In the genomic region with DNA sequence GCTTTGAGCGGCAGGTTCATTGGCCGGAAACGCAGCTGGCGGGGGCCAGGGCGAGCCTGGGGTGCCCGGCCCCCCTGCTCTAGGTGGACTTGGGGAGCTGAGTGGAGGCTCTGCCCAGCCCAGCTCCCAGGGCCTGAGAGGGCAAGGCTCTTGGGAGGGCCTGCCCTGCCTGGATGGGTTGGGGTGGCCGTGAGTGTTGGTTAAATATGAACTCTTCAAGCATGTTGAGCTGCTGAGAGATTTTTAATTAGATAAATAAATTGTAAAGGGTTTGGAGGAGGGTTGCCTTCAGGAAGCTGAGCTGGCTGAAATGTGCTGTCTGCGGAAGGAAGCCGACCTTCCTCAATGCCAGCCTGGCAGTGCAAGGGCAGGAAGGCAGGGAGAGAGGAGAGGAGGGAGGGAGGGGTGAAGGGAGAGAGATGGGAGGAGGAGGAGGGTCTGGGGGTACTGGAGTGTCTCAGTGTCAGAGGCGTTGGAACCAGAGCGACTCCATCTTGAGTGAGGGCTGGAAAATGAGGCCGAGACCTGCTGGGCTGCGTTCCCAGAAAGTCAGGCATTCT, we compare ENCODE assay signal across 8 cellular contexts. TPM values are rescaled to one million over a fixed set of nuclear protein-coding genes. Genes with fewer than 3 reads are reported as not detected.
A peak's percentile ranks its signal among the peaks of the same experiment; 100 is the strongest.
DNase-seq lines count a peak whose midpoint lies in the region; ATAC-seq and TF ChIP-seq lines count a peak whose summit lies in the region.

No MANE protein-coding gene starts in this region.

- H2BK120ac ChIP-seq in H9 (ENCODE audit: low read depth, low read length, poor library complexity, severe bottlenecking), result no peak overlapping the region

- H3K4me3 ChIP-seq in AG04450 (ENCODE audit: low read depth, low read length) (peak overlapping the region; percentile 54), Loucy (ENCODE audit: low read length, poor library complexity, severe bottlenecking) (peak overlapping the region; percentile 45), duodenal mucosa (ENCODE audit: low read depth in 1 of 2, low read length in 2 of 2) (peak overlapping the region in 1 of 2 donors; percentile 54)

- H3K27me3 ChIP-seq in AG04450 (ENCODE audit: control insufficient read depth, insufficient read depth, low read length), result peaks cover 28% of the 10 kb centered on the region
- no peaks in the 10 kb centered on the region for H3K27me3 ChIP-seq in Loucy (ENCODE audit: insufficient read depth, low read length, poor library complexity, severe bottlenecking)
- H3K27me3 ChIP-seq in duodenal mucosa (ENCODE audit: control insufficient read depth in 1 of 2, insufficient read depth in 2 of 2, low read length in 2 of 2), result peaks cover 22 to 37% of the 10 kb centered on the region in 2 donors
- H3K27me3 ChIP-seq in H9 (ENCODE audit: insufficient read depth, low read length), result no peaks in the 10 kb centered on the region

- no peak overlapping the region for H2AFZ ChIP-seq in Loucy (ENCODE audit: low read length)
- H2AFZ ChIP-seq in H9 (ENCODE audit: low read length), result no peak overlapping the region

- H3K14ac ChIP-seq in H9 (ENCODE audit: insufficient read depth, low read length), result no peak overlapping the region; the same call in 1 of the 2 replicates

- no peak overlapping the region for H4K5ac ChIP-seq in H9 (ENCODE audit: insufficient read length, low read depth, low read length)

- H3K9me3 Mint-ChIP-seq in natural killer cell, result no peaks in the 10 kb centered on the region
- no peaks in the 10 kb centered on the region for H3K9me3 Mint-ChIP-seq in H9

- H2AK5ac ChIP-seq in H9 (ENCODE audit: insufficient read length, low read length), result no peak overlapping the region

- DNase-seq in AG04450 (ENCODE audit: low read depth, low spot score), result no peak
- no peak for DNase-seq in natural killer cell
- no peak for DNase-seq in CD1c-positive myeloid dendritic cell (ENCODE audit: extremely low spot score)
- DNase-seq in H9, result no peak

- peaks cover 0 to 10% of the 10 kb centered on the region in 2 donors for H3K4me1 Mint-ChIP-seq in natural killer cell
- H3K4me1 Mint-ChIP-seq in H9, result peaks cover 18 to 30% of the 10 kb centered on the region in 2 experiments

- no peak overlapping the region for H2BK12ac ChIP-seq in H9 (ENCODE audit: insufficient read length, low read depth, low read length)

- TF ChIP-seq CTCF in AG04450 (IDR thresholded peaks at IDR 0.05; ENCODE audit: low read depth, low read length) (no peak), Loucy (conservative IDR thresholded peaks at IDR 0.05; ENCODE audit: low read length) (no peak), natural killer cell (IDR thresholded peaks at IDR 0.05) (no peak), H9 (conservative IDR thresholded peaks at IDR 0.05) (no peak)

- H3K27ac Mint-ChIP-seq in natural killer cell (no peak overlapping the region), H9 (no peak overlapping the region)

- H2BK15ac ChIP-seq in H9 (ENCODE audit: low read depth, low read length), result no peak overlapping the region

- no peaks in the 10 kb centered on the region for H3K4me1 ChIP-seq in Loucy (ENCODE audit: insufficient read depth, low read length, poor library complexity, severe bottlenecking)
- peaks cover 11 to 17% of the 10 kb centered on the region in 2 donors for H3K4me1 ChIP-seq in duodenal mucosa (ENCODE audit: control insufficient read depth in 1 of 2, insufficient read depth in 2 of 2, low read length in 2 of 2)
- no peaks in the 10 kb centered on the region for H3K4me1 ChIP-seq in H9 (ENCODE audit: insufficient read depth, low read length)

- no peaks in the 10 kb centered on the region for H3K9me2 ChIP-seq in Loucy (replicated peaks; ENCODE audit: low read depth, low read length)

- ATAC-seq in natural killer cell (peak in 1 of 3 donors; percentile 43), HG03342 (IDR thresholded peaks at IDR 0.05; ENCODE audit: unreplicated experiment) (no peak), HG03520 (IDR thresholded peaks at IDR 0.05; ENCODE audit: unreplicated experiment) (no peak)

- no peak overlapping the region for H4K91ac ChIP-seq in H9 (ENCODE audit: insufficient read length, low read depth, low read length)

- no peak overlapping the region for H2BK5ac ChIP-seq in H9 (ENCODE audit: insufficient read length, low read length)

- H3K36me3 ChIP-seq in Loucy (ENCODE audit: insufficient read depth, low read length) (no peaks in the 10 kb centered on the region), duodenal mucosa (ENCODE audit: control insufficient read depth in 1 of 2, insufficient read depth in 2 of 2, low read length in 2 of 2) (no peaks in the 10 kb centered on the region)

- no peaks in the 10 kb centered on the region for H3K79me2 ChIP-seq in Loucy (ENCODE audit: insufficient read depth, low read length)
- no peaks in the 10 kb centered on the region for H3K79me2 ChIP-seq in H9 (ENCODE audit: insufficient read depth, low read length)

- H3K36me3 Mint-ChIP-seq in natural killer cell (no peaks in the 10 kb centered on the region), H9 (ENCODE audit: insufficient read depth in 1 of 3, low read depth in 3 of 3) (no peaks in the 10 kb centered on the region; a peak in 1 of 7 replicates)

- peaks cover 4% of the 10 kb centered on the region for H3K9me3 ChIP-seq in AG04450 (ENCODE audit: control insufficient read depth, insufficient read depth, low read length)
- H3K9me3 ChIP-seq in Loucy (ENCODE audit: insufficient read depth, low read depth, low read length), result no peaks in the 10 kb centered on the region
- no peaks in the 10 kb centered on the region for H3K9me3 ChIP-seq in duodenal mucosa (ENCODE audit: control insufficient read depth in 1 of 2, low read length in 2 of 2)
- H3K9me3 ChIP-seq in H9 (ENCODE audit: control insufficient read depth, low read depth, low read length), result no peaks in the 10 kb centered on the region

- H3F3A ChIP-seq in Loucy (ENCODE audit: low read depth), result no peaks in the 10 kb centered on the region

- POLR2A ChIA-PET in AG04450 (lab: Yijun Ruan, JAX), result interaction anchor here (1.1 to 1.5 kb wide), 2 partner anchors 40 to 51 kb away, joined by 3 read pairs; a partner anchor contains a TSS

- CTCF ChIA-PET in AG04450 (lab: Charles Lee), result no interaction called here

- no peak overlapping the region for H2BK20ac ChIP-seq in H9 (ENCODE audit: low read depth, low read length, poor library complexity, severe bottlenecking)

- H3K23me2 ChIP-seq in H9 (ENCODE audit: insufficient read length, low read depth, low read length, poor library complexity, severe bottlenecking), result no peaks in the 10 kb centered on the region

- no peaks in the 10 kb centered on the region for H3K79me1 ChIP-seq in H9 (ENCODE audit: insufficient read depth, low read depth, low read length, poor library complexity, severe bottlenecking)

- H3K23ac ChIP-seq in H9 (ENCODE audit: insufficient read length, low read depth, low read length), result no peak overlapping the region

- no peak overlapping the region for H4K8ac ChIP-seq in H9 (replicated peaks; ENCODE audit: insufficient read length, low read depth, low read length)

- intact Hi-C loops in natural killer cell (cut with micrococcal nuclease), result no loop called here

- H3T11ph ChIP-seq in H9 (ENCODE audit: low read length), result no peak overlapping the region

- H3K27ac ChIP-seq in AG04450 (ENCODE audit: low read depth, low read length) (no peak overlapping the region), duodenal mucosa (ENCODE audit: low read depth, low read length) (peak overlapping the region; percentile 18), H9 (ENCODE audit: insufficient read length, low read depth, low read length) (no peak overlapping the region)

- no peak overlapping the region for H3K18ac ChIP-seq in H9 (ENCODE audit: insufficient read length, low read depth, low read length)

- no peak overlapping the region for H3K4ac ChIP-seq in H9 (ENCODE audit: low read depth, low read length)

- H3K56ac ChIP-seq in H9 (ENCODE audit: insufficient read length, low read depth, low read length), result no peak overlapping the region

- no peak overlapping the region for H3K9ac ChIP-seq in Loucy (ENCODE audit: low read depth, low read length, poor library complexity, severe bottlenecking)
- no peak overlapping the region for H3K9ac ChIP-seq in duodenal mucosa (ENCODE audit: low read depth in 1 of 2, low read length in 2 of 2)
- no peak overlapping the region for H3K9ac ChIP-seq in H9 (ENCODE audit: extremely low read depth, insufficient read length, low read length)

- WGBS in H9 (ENCODE audit: extremely low coverage, insufficient read length, low lambda C conversion rate), result no CpG with 5 or more reads among the region's 13 CpGs

- H3K27me3 Mint-ChIP-seq in natural killer cell (ENCODE audit: low read depth in 2 of 2) (peaks cover 17 to 37% of the 10 kb centered on the region in 2 donors), H9 (ENCODE audit: low read depth) (peaks cover 1% of the 10 kb centered on the region)

- H4K20me1 ChIP-seq in Loucy (ENCODE audit: insufficient read depth, low read length, poor library complexity, severe bottlenecking), result no peaks in the 10 kb centered on the region
- no peaks in the 10 kb centered on the region for H4K20me1 ChIP-seq in H9 (ENCODE audit: control insufficient read depth, insufficient read depth, insufficient read length)

- peak overlapping the region; percentile 33 for H3K4me2 ChIP-seq in Loucy (ENCODE audit: low read depth, low read length, poor library complexity, severe bottlenecking)
- H3K4me2 ChIP-seq in H9 (ENCODE audit: insufficient read depth, insufficient read length, low read length), result no peak overlapping the region

- H3K4me3 Mint-ChIP-seq in natural killer cell, result peak overlapping the region; percentile 53
- H3K4me3 Mint-ChIP-seq in H9, result no peak overlapping the region

RNA-seq across cellular contexts. Expression of a gene that starts 39.4 kb away (rescaled TPM):
- 4.3 and 5.6 TPM in 2 replicates for polyA plus RNA-seq in AG04450 (2011; rRNA removed)
- polyA minus RNA-seq in AG04450 (2011; rRNA and poly(A)+ RNA removed), result 4.6 and 5.6 TPM in 2 replicates
- total RNA-seq in natural killer cell, result 1 to 10 TPM; 1.2 to 5.9 (median 2.4) TPM
- total RNA-seq in H9 (2021), result 34.6 and 35.7 TPM in 2 replicates
